Comparison of ENCODE assay signal across 9 cellular contexts in genomic region chr4:2796261-2797187, GRCh38. TPM values are rescaled to one million over a fixed set of nuclear protein-coding genes. Genes with fewer than 3 reads are reported as not detected.
DNase-seq lines count a peak whose midpoint lies in the region; ATAC-seq and TF ChIP-seq lines count a peak whose summit lies in the region.
"Had no signal": no experiment of that assay in that cellular context is flagged by ENCODE, and none has a peak within 500 bp of the region (broad histone marks: within the 10 kb centered on the region; RNA-seq: fewer than 3 reads in every experiment).

No MANE protein-coding gene starts in this region.

- CTCF ChIA-PET in activated CD4-positive, alpha-beta memory T cell treated with anti-CD3 and anti-CD28 coated beads, Interleukin-2, amount 10 ng/mL, durations not matched to agents 7 days and 5 days (lab: Charles Lee) = no interaction called here

- intact Hi-C loops in Right ventricle myocardium superior (cut with DNase I) = no loop called here

- peak; percentile 94 for DNase-seq in H4 (ENCODE audit: low spot score)
- DNase-seq in SK-N-MC (ENCODE audit: low read depth, low spot score) = no peak
- peak; percentile 60 for DNase-seq in Right ventricle myocardium superior
- DNase-seq in activated CD4-positive, alpha-beta memory T cell treated with anti-CD3 and anti-CD28 coated beads, Interleukin-2, amount 10 ng/mL, durations not matched to agents 7 days and 5 days = no peak
- DNase-seq in superior temporal gyrus (ENCODE audit: extremely low spot score) = no peak
- no peak for DNase-seq in GM13977 (ENCODE audit: low spot score)
- DNase-seq: NCI-H1417 treated with DMSO at 0.1 percent for 48 hours had no signal

- no peak overlapping the region for H3K4me3 ChIP-seq in SK-N-MC
- H3K4me3 ChIP-seq in skeletal muscle satellite cell (ENCODE audit: low read length) = no peak overlapping the region

- H3K27me3 Mint-ChIP-seq in activated CD4-positive, alpha-beta memory T cell treated with anti-CD3 and anti-CD28 coated beads, Interleukin-2, amount 10 ng/mL, durations not matched to agents 7 days and 5 days = no peaks in the 10 kb centered on the region

- POLR2A ChIA-PET in activated CD4-positive, alpha-beta memory T cell treated with anti-CD3 and anti-CD28 coated beads, Interleukin-2, amount 10 ng/mL, durations not matched to agents 7 days and 5 days (lab: Charles Lee) = interaction anchor here (0.9 to 6.3 kb wide), 6 partner anchors 11 to 163 kb away, joined by 3 to 86 read pairs (median 10); no protein-coding TSS in a partner anchor

- H3K9ac ChIP-seq in SK-N-MC (ENCODE audit: insufficient read length) = no peak overlapping the region
- H3K9ac ChIP-seq in skeletal muscle satellite cell (ENCODE audit: low read depth, low read length) = peak overlapping the region; percentile 57

- peaks cover 69% of the 10 kb centered on the region for H3K4me1 ChIP-seq in skeletal muscle satellite cell (ENCODE audit: control insufficient read depth, insufficient read depth, low read length)

- no peaks in the 10 kb centered on the region for H3K36me3 Mint-ChIP-seq in activated CD4-positive, alpha-beta memory T cell treated with anti-CD3 and anti-CD28 coated beads, Interleukin-2, amount 10 ng/mL, durations not matched to agents 7 days and 5 days (ENCODE audit: low read depth)

- no peak overlapping the region for H3K27ac Mint-ChIP-seq in activated CD4-positive, alpha-beta memory T cell treated with anti-CD3 and anti-CD28 coated beads, Interleukin-2, amount 10 ng/mL, durations not matched to agents 7 days and 5 days

- TF ChIP-seq CTCF in GM13977 (IDR thresholded peaks at IDR 0.05; ENCODE audit: extremely low read depth, insufficient read depth, missing control alignments) = no peak

- 0 out of 2 replicates have a peak overlapping the region, but pooled peaks have one; percentile 42 for H3K27ac ChIP-seq in SK-N-MC

- no peak overlapping the region for H3K4me3 Mint-ChIP-seq in activated CD4-positive, alpha-beta memory T cell treated with anti-CD3 and anti-CD28 coated beads, Interleukin-2, amount 10 ng/mL, durations not matched to agents 7 days and 5 days

- peaks cover 64% of the 10 kb centered on the region for H3K4me1 Mint-ChIP-seq in activated CD4-positive, alpha-beta memory T cell treated with anti-CD3 and anti-CD28 coated beads, Interleukin-2, amount 10 ng/mL, durations not matched to agents 7 days and 5 days

- no peaks in the 10 kb centered on the region for H3K36me3 ChIP-seq in SK-N-MC (ENCODE audit: insufficient read depth, low read length)
- H3K36me3 ChIP-seq in skeletal muscle satellite cell (ENCODE audit: insufficient read depth, low read length) = no peaks in the 10 kb centered on the region

- no peak for ATAC-seq in Right ventricle myocardium superior (ENCODE audit: poor library complexity)
- no peak for ATAC-seq in GM19455 (IDR thresholded peaks at IDR 0.05; ENCODE audit: unreplicated experiment)

- peak overlapping the region; percentile 47 for H3K4me2 ChIP-seq in skeletal muscle satellite cell (ENCODE audit: low read length)

- H3K9me3 ChIP-seq in SK-N-MC (ENCODE audit: low read depth, low read length) (no peaks in the 10 kb centered on the region), skeletal muscle satellite cell (replicated peaks; ENCODE audit: low read length) (no peaks in the 10 kb centered on the region)

- no peaks in the 10 kb centered on the region for H3K27me3 ChIP-seq in skeletal muscle satellite cell (ENCODE audit: control insufficient read depth, insufficient read depth, low read length)

- in situ Hi-C loops in GM13977 (cut with MboI; ENCODE audit: low pct_unique_long_range_greater_than_20kb, low sequenced_read_pairs, unreplicated experiment) = no loop called here

- H3K9me3 Mint-ChIP-seq in activated CD4-positive, alpha-beta memory T cell treated with anti-CD3 and anti-CD28 coated beads, Interleukin-2, amount 10 ng/mL, durations not matched to agents 7 days and 5 days = no peaks in the 10 kb centered on the region

RNA-seq across cellular contexts. Expression of gene SH3BP2, which starts 3.6 kb away (rescaled TPM):
- 10.9 and 17.7 TPM in 2 replicates for total RNA-seq in H4 (2014; rRNA removed; shearing (Covaris generic))
- total RNA-seq in Right ventricle myocardium superior = 24.9 TPM
- total RNA-seq in skeletal muscle satellite cell (2012; rRNA removed) = 16.4 and 30.4 TPM in 2 replicates
- total RNA-seq in activated CD4-positive, alpha-beta memory T cell treated with anti-CD3 and anti-CD28 coated beads, Interleukin-2, amount 10 ng/mL, durations not matched to agents 7 days and 5 days = 10 to 100 TPM; 77.0 to 80.3 TPM

RNA-seq across cellular contexts. Expression of gene TNIP2, which starts 40.4 kb away (rescaled TPM):
- 45.7 and 46.8 TPM in 2 replicates for total RNA-seq in H4 (2014; rRNA removed; shearing (Covaris generic))
- 25.9 TPM for total RNA-seq in Right ventricle myocardium superior
- 37.4 and 41.6 TPM in 2 replicates for total RNA-seq in skeletal muscle satellite cell (2012; rRNA removed)
- total RNA-seq in activated CD4-positive, alpha-beta memory T cell treated with anti-CD3 and anti-CD28 coated beads, Interleukin-2, amount 10 ng/mL, durations not matched to agents 7 days and 5 days = 10 to 100 TPM; 56.1 to 58.4 TPM

RNA-seq across cellular contexts. Expression of gene ADD1, which starts 47.1 kb away (rescaled TPM):
- 117 and 125 TPM in 2 replicates for total RNA-seq in H4 (2014; rRNA removed; shearing (Covaris generic))
- 217 TPM for total RNA-seq in Right ventricle myocardium superior
- 109 and 111 TPM in 2 replicates for total RNA-seq in skeletal muscle satellite cell (2012; rRNA removed)
- total RNA-seq in activated CD4-positive, alpha-beta memory T cell treated with anti-CD3 and anti-CD28 coated beads, Interleukin-2, amount 10 ng/mL, durations not matched to agents 7 days and 5 days = 100 to 1,000 TPM; 266 to 277 TPM

Comparison
In these comparisons a context has a peak if more than half of its experiments do, and no peak if none do; other contexts are left out.
1. DNase-seq: peak in H4 (single experiment) and Right ventricle myocardium superior (single experiment); none in SK-N-MC (single experiment), activated CD4-positive, alpha-beta memory T cell treated with anti-CD3 and anti-CD28 coated beads, Interleukin-2, amount 10 ng/mL, durations not matched to agents 7 days and 5 days (single experiment), superior temporal gyrus (single experiment) and GM13977 (single experiment).